8 cellular contexts compared by ENCODE assay signal in the genomic region with DNA sequence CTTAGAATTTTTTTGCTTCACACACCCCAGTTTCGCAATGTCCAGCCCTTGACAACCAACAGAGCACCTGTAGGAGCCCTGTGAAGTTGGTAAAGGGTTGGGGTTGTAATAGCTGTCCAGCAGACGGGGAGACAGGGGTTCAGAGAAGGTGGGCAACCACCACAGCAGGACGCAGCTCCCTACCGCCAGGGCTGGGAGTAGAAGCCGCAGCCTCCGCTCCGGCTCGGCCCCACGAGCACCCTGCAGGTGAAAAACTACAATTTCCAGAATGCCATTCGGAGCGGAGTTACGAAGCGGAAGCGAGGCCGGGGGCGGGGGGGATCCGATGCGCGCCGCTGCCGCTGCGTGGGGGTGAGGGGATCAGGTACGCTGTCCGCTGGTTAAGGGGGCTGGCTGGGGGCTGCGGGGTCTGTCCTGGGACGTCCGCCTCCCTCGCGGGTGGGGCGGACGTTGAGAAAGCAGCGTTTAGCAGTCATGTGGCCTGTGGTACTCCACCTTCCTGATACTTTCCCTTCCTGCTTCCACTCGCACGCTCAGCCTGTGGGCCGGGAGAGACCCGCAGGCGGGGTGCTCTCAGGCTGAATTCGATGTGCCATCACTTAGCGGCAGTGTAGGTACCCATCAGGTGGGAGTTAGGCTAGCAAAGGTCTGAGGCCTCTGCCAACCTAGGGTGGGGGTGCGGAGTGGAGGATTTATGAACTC. TPM values are rescaled to one million over a fixed set of nuclear protein-coding genes. Genes with fewer than 3 reads are reported as not detected.
A peak's percentile ranks its signal among the peaks of the same experiment; 100 is the strongest.
DNase-seq lines count a peak whose midpoint lies in the region; ATAC-seq and TF ChIP-seq lines count a peak whose summit lies in the region.

A gene with protein sequence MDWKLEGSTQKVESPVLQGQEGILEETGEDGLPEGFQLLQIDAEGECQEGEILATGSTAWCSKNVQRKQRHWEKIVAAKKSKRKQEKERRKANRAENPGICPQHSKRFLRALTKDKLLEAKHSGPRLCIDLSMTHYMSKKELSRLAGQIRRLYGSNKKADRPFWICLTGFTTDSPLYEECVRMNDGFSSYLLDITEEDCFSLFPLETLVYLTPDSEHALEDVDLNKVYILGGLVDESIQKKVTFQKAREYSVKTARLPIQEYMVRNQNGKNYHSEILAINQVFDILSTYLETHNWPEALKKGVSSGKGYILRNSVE (plus strand): TSS at position 317 of the 702 bp plus-strand sequence. CDS start 8,127 bp downstream, outside the sequence.

- no peaks in the 10 kb centered on the region for H3K27me3 Mint-ChIP-seq in activated naive CD8-positive, alpha-beta T cell

- TF ChIP-seq RAD21 in SK-N-SH (IDR thresholded peaks at IDR 0.05; ENCODE audit: low read length): no peak

- H3K36me3 Mint-ChIP-seq in activated naive CD8-positive, alpha-beta T cell: no peaks in the 10 kb centered on the region

- H3K9me3 Mint-ChIP-seq in activated naive CD8-positive, alpha-beta T cell (ENCODE audit: low read depth): no peaks in the 10 kb centered on the region

- TF ChIP-seq CTCF in DND-41 (IDR thresholded peaks at IDR 0.05; ENCODE audit: borderline replicate concordance, extremely low read depth, low read length, poor library complexity, severe bottlenecking) (peak; percentile 2), LNCaP clone FGC (IDR thresholded peaks at IDR 0.05; ENCODE audit: control insufficient read depth, extremely low read depth, insufficient read depth) (no peak), SK-N-SH (IDR thresholded peaks at IDR 0.05) (peak; percentile 9; the same call in 1 of the 2 replicates), ovary (IDR thresholded peaks at IDR 0.05) (no peak)

- peak; percentile 80 for DNase-seq in DND-41
- no peak for DNase-seq in LNCaP clone FGC (ENCODE audit: low read depth)
- peak; percentile 93 for DNase-seq in SK-N-SH
- DNase-seq in Right ventricle myocardium inferior (ENCODE audit: missing footprints): peak; percentile 87
- DNase-seq in ovary: peak; percentile 62 to 82 (median 73)

- 4% methylated on average over 30 of the region's 40 CpGs for WGBS in SK-N-SH (ENCODE audit: low lambda C conversion rate)
- WGBS in ovary, 3 donors: 2 to 3% (median 3%) methylated on average over 39 to 40 of the region's 40 CpGs
- WGBS in thymus: 4% methylated on average over 40 of the region's 40 CpGs

- peak within 1 kb of the TSS; percentile 69 for H3K4me2 ChIP-seq in DND-41 (ENCODE audit: insufficient read depth, low read length)
- peak within 1 kb of the TSS; percentile 81 for H3K4me2 ChIP-seq in SK-N-SH

- H4K20me1 ChIP-seq in DND-41 (ENCODE audit: insufficient read depth, low read length): no peaks in the 10 kb centered on the region
- H4K20me1 ChIP-seq in SK-N-SH (ENCODE audit: insufficient read depth): no peaks in the 10 kb centered on the region

- 0 out of 2 replicates have a peak, but pooled peaks cover 3% of the 10 kb centered on the region for H3K36me3 ChIP-seq in DND-41 (ENCODE audit: insufficient read depth, low read length)
- no peaks in the 10 kb centered on the region for H3K36me3 ChIP-seq in SK-N-SH (replicated peaks in 1 of 2; ENCODE audit: control insufficient read depth in 1 of 2, insufficient read depth in 2 of 2, low read length in 1 of 2)
- no peaks in the 10 kb centered on the region for H3K36me3 ChIP-seq in ovary
- H3K36me3 ChIP-seq in thymus (ENCODE audit: control insufficient read depth, insufficient read depth): peaks cover 5% of the 10 kb centered on the region

- H3K9me2 ChIP-seq in SK-N-SH: no peaks in the 10 kb centered on the region

- H3K27ac ChIP-seq in DND-41 (ENCODE audit: low read length) (peak within 1 kb of the TSS; percentile 67), SK-N-SH (ENCODE audit: low read depth in 2 of 2, low read length in 1 of 2) (peak within 1 kb of the TSS; percentile 38 to 76; a peak in 3 of 4 replicates), ovary (peak within 1 kb of the TSS; percentile 61 to 74), thymus (ENCODE audit: low read depth) (peak within 1 kb of the TSS; percentile 86)

- H3K4me3 Mint-ChIP-seq in activated naive CD8-positive, alpha-beta T cell: peak within 1 kb of the TSS; percentile 96

- H3K79me2 ChIP-seq in DND-41 (ENCODE audit: insufficient read depth, low read length) (peaks cover 18% of the 10 kb centered on the region), SK-N-SH (ENCODE audit: insufficient read depth) (0 out of 2 replicates have a peak, but pooled peaks cover 4% of the 10 kb centered on the region)

- TF ChIP-seq POLR2A in ovary (IDR thresholded peaks at IDR 0.05): no peak

- H3K4me1 Mint-ChIP-seq in activated naive CD8-positive, alpha-beta T cell (ENCODE audit: low read depth): peaks cover 28% of the 10 kb centered on the region

- POLR2A ChIA-PET in SK-N-SH (lab: Yijun Ruan, JAX): interaction anchor here (0.6 to 1.5 kb wide), 2 partner anchors 31 to 131 kb away, joined by 3 to 4 read pairs; partner anchors contain the start of gene EXOSC3

- peak within 1 kb of the TSS; percentile 93 for H3K27ac Mint-ChIP-seq in activated naive CD8-positive, alpha-beta T cell

- CTCF ChIA-PET in SK-N-SH (lab: Yijun Ruan, JAX): interaction anchor here (0.7 kb wide), 1 partner anchor 26 kb away, joined by 3 read pairs; no protein-coding TSS in a partner anchor

- intact Hi-C loops in Right ventricle myocardium inferior (cut with DNase I) (no loop called here), ovary (cut with DNase I) (no loop called here)

- H3K27me3 ChIP-seq in DND-41 (ENCODE audit: insufficient read depth, low read length, poor library complexity): no peaks in the 10 kb centered on the region
- no peaks in the 10 kb centered on the region for H3K27me3 ChIP-seq in SK-N-SH (ENCODE audit: insufficient read depth)
- no peaks in the 10 kb centered on the region for H3K27me3 ChIP-seq in ovary
- no peaks in the 10 kb centered on the region for H3K27me3 ChIP-seq in thymus (ENCODE audit: control insufficient read depth, insufficient read depth)

- H3K9ac ChIP-seq in DND-41 (ENCODE audit: low read depth, low read length): peak within 1 kb of the TSS; percentile 69
- H3K9ac ChIP-seq in SK-N-SH: peak within 1 kb of the TSS; percentile 86

- H3K4me3 ChIP-seq in DND-41 (ENCODE audit: low read depth in 1 of 2, low read length in 2 of 2) (peak within 1 kb of the TSS; percentile 53 to 80), LNCaP clone FGC (ENCODE audit: low read depth, low read length) (peak within 1 kb of the TSS; percentile 66), SK-N-SH (ENCODE audit: low read depth in 2 of 2, low read length in 1 of 2) (peak within 1 kb of the TSS; percentile 84 to 90), ovary (peak within 1 kb of the TSS; percentile 87), thymus (ENCODE audit: low read length) (peak within 1 kb of the TSS; percentile 96)

- TF ChIP-seq EP300 in SK-N-SH (IDR thresholded peaks at IDR 0.05; ENCODE audit: borderline replicate concordance in 1 of 2, low read depth in 1 of 2, low read length in 1 of 2) (no peak), ovary (IDR thresholded peaks at IDR 0.05) (no peak)

- H2AFZ ChIP-seq in DND-41 (ENCODE audit: low read depth, low read length) (peak within 1 kb of the TSS; percentile 87), SK-N-SH (ENCODE audit: low read depth) (peak within 1 kb of the TSS; percentile 96)

- H3K4me1 ChIP-seq in DND-41 (ENCODE audit: insufficient read depth, low read length) (peaks cover 21% of the 10 kb centered on the region), SK-N-SH (ENCODE audit: control insufficient read depth in 1 of 2, insufficient read depth in 2 of 2, low read depth in 1 of 2, low read length in 1 of 2) (peaks cover 0 to 6% of the 10 kb centered on the region in 2 experiments; a peak in 1 of 4 replicates), ovary (ENCODE audit: insufficient read depth) (peaks cover 3% of the 10 kb centered on the region), thymus (ENCODE audit: control insufficient read depth, insufficient read depth, low read length) (no peaks in the 10 kb centered on the region)

- H3K9me3 ChIP-seq in DND-41 (ENCODE audit: insufficient read depth, low read length, severe bottlenecking) (no peaks in the 10 kb centered on the region), SK-N-SH (no peaks in the 10 kb centered on the region), ovary (no peaks in the 10 kb centered on the region), thymus (ENCODE audit: control insufficient read depth) (no peaks in the 10 kb centered on the region)

- no peaks in the 10 kb centered on the region for H3F3A ChIP-seq in SK-N-SH (replicated peaks; ENCODE audit: insufficient read depth)

- ATAC-seq in DND-41 (ENCODE audit: insufficient read depth, low read depth) (peak; percentile 94), GM21737 (IDR thresholded peaks at IDR 0.05; ENCODE audit: unreplicated experiment) (peak; percentile 93), Right ventricle myocardium inferior (peak; percentile 93)

TF ChIP-seq in SK-N-SH, 30 proteins besides CTCF, POLR2A, EP300 and RAD21 (continues in another document):
- TF ChIP-seq GABPA (IDR thresholded peaks at IDR 0.05; ENCODE audit: low read depth) (peak; percentile 76), ELF1 (IDR thresholded peaks at IDR 0.05) (peak; percentile 77), TAF1 (IDR thresholded peaks at IDR 0.05; ENCODE audit: borderline replicate concordance, low read depth, low read length) (0 out of 2 replicates have a peak, but pooled peaks have one; percentile 38), EZH2phosphoT487 (IDR thresholded peaks at IDR 0.05; ENCODE audit: borderline replicate concordance, low read depth) (no peak), USF1 (IDR thresholded peaks at IDR 0.05; ENCODE audit: borderline replicate concordance, low read depth) (peak; percentile 64; the same call in 1 of the 2 replicates), CHD2 (IDR thresholded peaks at IDR 0.05; ENCODE audit: low read length, partially characterized antibody) (peak; percentile 57), MXI1 (IDR thresholded peaks at IDR 0.05; ENCODE audit: low read depth, low read length) (peak; percentile 68), MEF2A (IDR thresholded peaks at IDR 0.05; ENCODE audit: borderline replicate concordance, low read depth) (no peak)
- TF ChIP-seq, protein P1, sequence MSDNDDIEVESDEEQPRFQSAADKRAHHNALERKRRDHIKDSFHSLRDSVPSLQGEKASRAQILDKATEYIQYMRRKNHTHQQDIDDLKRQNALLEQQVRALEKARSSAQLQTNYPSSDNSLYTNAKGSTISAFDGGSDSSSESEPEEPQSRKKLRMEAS (IDR thresholded peaks at IDR 0.05; ENCODE audit: low read depth): peak; percentile 73; the same call in 1 of the 2 replicates

RNA-seq across cellular contexts. Expression of the gene that starts here (rescaled TPM):
- polyA plus RNA-seq in SK-N-SH (2012; rRNA removed): 7.3 and 8.4 TPM in 2 replicates
- polyA plus RNA-seq in SK-N-SH (2012; cell fraction: cytosol; rRNA removed): 9.7 and 11.5 TPM in 2 replicates
- 7.7 and 12.5 TPM in 2 replicates for polyA plus RNA-seq in SK-N-SH (2012; cell fraction: nucleus; rRNA removed)
- 3.2 TPM for total RNA-seq in Right ventricle myocardium inferior
- total RNA-seq in ovary: 10 to 100 TPM in 4 of 7 donors, 1 to 10 TPM in 3; 6.7 to 13.6 (median 12.1) TPM
- polyA plus RNA-seq in ovary: 1 to 10 TPM; 9.3 to 9.9 TPM
- 9.7 TPM for polyA plus RNA-seq in thymus

Comparison
In these comparisons a context has a peak if more than half of its experiments do, and no peak if none do; other contexts are left out.
1. CTCF ChIP-seq: peak in DND-41 (single experiment) and SK-N-SH (single experiment); none in LNCaP clone FGC (single experiment) and ovary (0 of 3).
2. Peak in every context shown above with its lines, with median percentiles within 50 percentile points of each other: ATAC-seq, H3K27ac ChIP-seq and H3K4me3 ChIP-seq.